2 cellular contexts compared by ENCODE assay signal in genomic region chr7:103094102-103094501, GRCh38.
A peak's percentile ranks its signal among the peaks of the same experiment; 100 is the strongest.
TF ChIP-seq lines count a peak whose summit lies in the region.

No MANE protein-coding gene starts in this region.

TF ChIP-seq in A549, 52 proteins besides CTCF, POLR2A, EP300 and RAD21:
- TF ChIP-seq SMC3 (IDR thresholded peaks at IDR 0.05), result peak; percentile 22; the same call in 1 of the 3 replicates
- TF ChIP-seq, protein P1, sequence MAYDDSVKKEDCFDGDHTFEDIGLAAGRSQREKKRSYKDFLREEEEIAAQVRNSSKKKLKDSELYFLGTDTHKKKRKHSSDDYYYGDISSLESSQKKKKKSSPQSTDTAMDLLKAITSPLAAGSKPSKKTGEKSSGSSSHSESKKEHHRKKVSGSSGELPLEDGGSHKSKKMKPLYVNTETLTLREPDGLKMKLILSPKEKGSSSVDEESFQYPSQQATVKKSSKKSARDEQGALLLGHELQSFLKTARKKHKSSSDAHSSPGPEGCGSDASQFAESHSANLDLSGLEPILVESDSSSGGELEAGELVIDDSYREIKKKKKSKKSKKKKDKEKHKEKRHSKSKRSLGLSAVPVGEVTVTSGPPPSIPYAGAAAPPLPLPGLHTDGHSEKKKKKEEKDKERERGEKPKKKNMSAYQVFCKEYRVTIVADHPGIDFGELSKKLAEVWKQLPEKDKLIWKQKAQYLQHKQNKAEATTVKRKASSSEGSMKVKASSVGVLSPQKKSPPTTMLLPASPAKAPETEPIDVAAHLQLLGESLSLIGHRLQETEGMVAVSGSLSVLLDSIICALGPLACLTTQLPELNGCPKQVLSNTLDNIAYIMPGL (CRISPR knock-in tag; IDR thresholded peaks at IDR 0.05; ENCODE audit: borderline replicate concordance), result no peak

TF ChIP-seq in HepG2, 621 proteins besides CTCF, POLR2A, EP300 and RAD21:
- TF ChIP-seq TBL1XR1 (IDR thresholded peaks at IDR 0.05; ENCODE audit: borderline replicate concordance, low read length, partially characterized antibody), result no peak
- TF ChIP-seq STAG1 (CRISPR knock-in tag; IDR thresholded peaks at IDR 0.05), result peak; percentile 52
- no peak for TF ChIP-seq ZNF101 (CRISPR knock-in tag; IDR thresholded peaks at IDR 0.05; ENCODE audit: borderline replicate concordance, low read depth)
- no peak for TF ChIP-seq SIX4 (CRISPR knock-in tag; IDR thresholded peaks at IDR 0.05)
- TF ChIP-seq IRX3 (CRISPR knock-in tag; IDR thresholded peaks at IDR 0.05; ENCODE audit: borderline replicate concordance, low read depth), result no peak
